8 cellular contexts compared by ENCODE assay signal in the genomic region with DNA sequence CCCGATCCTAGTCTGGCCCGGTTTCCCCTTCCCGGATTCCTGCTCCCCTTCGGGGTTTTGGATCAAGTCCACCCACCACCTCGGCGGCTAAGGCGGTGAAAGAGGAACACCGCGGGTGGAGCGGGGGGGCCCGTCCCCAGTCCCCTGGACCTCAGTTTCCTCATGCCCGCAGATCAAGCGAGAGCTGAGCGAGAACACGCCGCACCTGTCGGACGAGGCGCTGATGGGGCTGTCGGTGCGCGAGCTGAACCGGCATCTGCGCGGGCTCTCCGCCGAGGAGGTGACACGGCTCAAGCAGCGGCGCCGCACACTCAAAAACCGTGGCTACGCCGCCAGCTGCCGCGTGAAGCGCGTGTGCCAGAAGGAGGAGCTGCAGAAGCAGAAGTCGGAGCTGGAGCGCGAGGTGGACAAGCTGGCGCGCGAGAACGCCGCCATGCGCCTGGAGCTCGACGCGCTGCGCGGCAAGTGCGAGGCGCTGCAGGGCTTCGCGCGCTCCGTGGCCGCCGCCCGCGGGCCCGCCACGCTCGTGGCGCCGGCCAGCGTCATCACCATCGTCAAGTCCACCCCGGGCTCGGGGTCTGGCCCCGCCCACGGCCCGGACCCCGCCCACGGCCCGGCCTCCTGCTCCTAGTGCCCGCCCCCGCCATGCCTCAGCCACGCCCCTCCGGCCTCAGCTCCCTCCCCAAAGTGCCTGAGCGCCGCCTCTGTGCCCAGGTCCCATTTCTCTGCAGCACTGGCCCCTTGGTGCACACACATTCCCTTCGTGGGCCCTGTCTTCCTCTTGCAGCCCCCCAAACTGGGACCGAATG. TPM values are rescaled to one million over a fixed set of nuclear protein-coding genes. Genes with fewer than 3 reads are reported as not detected.
DNase-seq lines count a peak whose midpoint lies in the region; ATAC-seq and TF ChIP-seq lines count a peak whose summit lies in the region.

No MANE protein-coding gene starts in this region.

- H3K36me3 ChIP-seq in CD4-positive, CD25-positive, alpha-beta regulatory T cell (ENCODE audit: control insufficient read depth, insufficient read depth, low read length) = no peaks in the 10 kb centered on the region

- ATAC-seq in CD4-positive, CD25-positive, alpha-beta regulatory T cell (ENCODE audit: low read depth in 2 of 2) = peak; percentile 71 to 74
- peak; percentile 51 for ATAC-seq in HG03571 (IDR thresholded peaks at IDR 0.05; ENCODE audit: unreplicated experiment)
- ATAC-seq in activated CD8-positive, alpha-beta memory T cell treated with anti-CD3 and anti-CD28 coated beads, Interleukin-2, amount 10 ng/mL, durations not matched to agents 7 days and 5 days = peak; percentile 90
- peak; percentile 81 to 87 for ATAC-seq in natural killer cell treated with Interleukin-12 subunit alpha and Interleukin-12 subunit beta and Interleukin-15 and Interleukin-18, amount 100 ng/mL, for 72 hours
- no peak for ATAC-seq in GM19463 (IDR thresholded peaks at IDR 0.05; ENCODE audit: unreplicated experiment)

- H3K27me3 ChIP-seq in CD4-positive, CD25-positive, alpha-beta regulatory T cell (ENCODE audit: control insufficient read depth, insufficient read depth, low read length) = no peaks in the 10 kb centered on the region

- no peak for TF ChIP-seq POLR2A in erythroblast (IDR thresholded peaks at IDR 0.05; ENCODE audit: low read length)

- CTCF ChIA-PET in activated CD8-positive, alpha-beta memory T cell treated with anti-CD3 and anti-CD28 coated beads, Interleukin-2, amount 10 ng/mL, durations not matched to agents 7 days and 5 days (lab: Charles Lee) = interaction anchor here (1.0 to 1.6 kb wide), 6 partner anchors 11 to 162 kb away, joined by 3 to 10 read pairs (median 4); partner anchors contain the start of genes MAFF and PLA2G6

- no peaks in the 10 kb centered on the region for H3K27me3 Mint-ChIP-seq in CD4-positive, CD25-positive, alpha-beta regulatory T cell
- peaks cover 4% of the 10 kb centered on the region for H3K27me3 Mint-ChIP-seq in activated CD8-positive, alpha-beta memory T cell treated with anti-CD3 and anti-CD28 coated beads, Interleukin-2, amount 10 ng/mL, durations not matched to agents 7 days and 5 days
- no peaks in the 10 kb centered on the region for H3K27me3 Mint-ChIP-seq in natural killer cell treated with Interleukin-12 subunit alpha and Interleukin-12 subunit beta and Interleukin-15 and Interleukin-18, amount 100 ng/mL, for 72 hours

- H3K36me3 Mint-ChIP-seq in CD4-positive, CD25-positive, alpha-beta regulatory T cell = peaks cover 4% of the 10 kb centered on the region
- peaks cover 4% of the 10 kb centered on the region for H3K36me3 Mint-ChIP-seq in activated CD8-positive, alpha-beta memory T cell treated with anti-CD3 and anti-CD28 coated beads, Interleukin-2, amount 10 ng/mL, durations not matched to agents 7 days and 5 days
- H3K36me3 Mint-ChIP-seq in natural killer cell treated with Interleukin-12 subunit alpha and Interleukin-12 subunit beta and Interleukin-15 and Interleukin-18, amount 100 ng/mL, for 72 hours = no peaks in the 10 kb centered on the region

- no peak overlapping the region for H3K4me3 ChIP-seq in CD4-positive, CD25-positive, alpha-beta regulatory T cell (ENCODE audit: low read depth, low read length)

- DNase-seq in CD4-positive, CD25-positive, alpha-beta regulatory T cell = peak; percentile 64 to 73 (median 71)
- DNase-seq in activated CD8-positive, alpha-beta memory T cell treated with anti-CD3 and anti-CD28 coated beads, Interleukin-2, amount 10 ng/mL, durations not matched to agents 7 days and 5 days = peak; percentile 78
- DNase-seq in erythroblast (lab: John Stamatoyannopoulos, UW) = peak; percentile 79 to 89
- DNase-seq in natural killer cell treated with Interleukin-12 subunit alpha and Interleukin-12 subunit beta and Interleukin-15 and Interleukin-18, amount 100 ng/mL, for 72 hours (ENCODE audit: low spot score) = no peak
- peak in 32 of 49 donors; percentile 17 to 82 (median 53) for DNase-seq in substantia nigra (lab: John Stamatoyannopoulos, UW)
- DNase-seq in NCI-H2227 (lab: John Stamatoyannopoulos, UW; ENCODE audit: unreplicated experiment) = no peak

- H3K9me3 Mint-ChIP-seq in CD4-positive, CD25-positive, alpha-beta regulatory T cell = no peaks in the 10 kb centered on the region
- no peaks in the 10 kb centered on the region for H3K9me3 Mint-ChIP-seq in activated CD8-positive, alpha-beta memory T cell treated with anti-CD3 and anti-CD28 coated beads, Interleukin-2, amount 10 ng/mL, durations not matched to agents 7 days and 5 days (ENCODE audit: low read depth)
- H3K9me3 Mint-ChIP-seq in natural killer cell treated with Interleukin-12 subunit alpha and Interleukin-12 subunit beta and Interleukin-15 and Interleukin-18, amount 100 ng/mL, for 72 hours = no peaks in the 10 kb centered on the region

- peak overlapping the region in 3 of 4 donors; percentile 39 to 80 (median 73) for H3K4me3 Mint-ChIP-seq in CD4-positive, CD25-positive, alpha-beta regulatory T cell
- peak overlapping the region; percentile 36 for H3K4me3 Mint-ChIP-seq in activated CD8-positive, alpha-beta memory T cell treated with anti-CD3 and anti-CD28 coated beads, Interleukin-2, amount 10 ng/mL, durations not matched to agents 7 days and 5 days
- peak overlapping the region; percentile 25 for H3K4me3 Mint-ChIP-seq in natural killer cell treated with Interleukin-12 subunit alpha and Interleukin-12 subunit beta and Interleukin-15 and Interleukin-18, amount 100 ng/mL, for 72 hours

- H3K9me3 ChIP-seq in CD4-positive, CD25-positive, alpha-beta regulatory T cell (ENCODE audit: control insufficient read depth in 2 of 2, low read length in 2 of 2) = no peaks in the 10 kb centered on the region

- H3K4me1 Mint-ChIP-seq in CD4-positive, CD25-positive, alpha-beta regulatory T cell = peaks cover 0 to 34% (median 8%) of the 10 kb centered on the region in 4 donors
- H3K4me1 Mint-ChIP-seq in activated CD8-positive, alpha-beta memory T cell treated with anti-CD3 and anti-CD28 coated beads, Interleukin-2, amount 10 ng/mL, durations not matched to agents 7 days and 5 days = peaks cover 24% of the 10 kb centered on the region
- peaks cover 20 to 46% of the 10 kb centered on the region in 2 donors for H3K4me1 Mint-ChIP-seq in natural killer cell treated with Interleukin-12 subunit alpha and Interleukin-12 subunit beta and Interleukin-15 and Interleukin-18, amount 100 ng/mL, for 72 hours (ENCODE audit: low read depth in 2 of 2)

- H3K27ac ChIP-seq in CD4-positive, CD25-positive, alpha-beta regulatory T cell (ENCODE audit: insufficient read depth, low read length, poor library complexity, severe bottlenecking) = no peak overlapping the region
- H3K27ac ChIP-seq in substantia nigra (ENCODE audit: low read depth, low read length, poor library complexity, severe bottlenecking) = peak overlapping the region; percentile 42

- H3K27ac Mint-ChIP-seq in CD4-positive, CD25-positive, alpha-beta regulatory T cell = peak overlapping the region in 1 of 3 donors; percentile 31
- H3K27ac Mint-ChIP-seq in activated CD8-positive, alpha-beta memory T cell treated with anti-CD3 and anti-CD28 coated beads, Interleukin-2, amount 10 ng/mL, durations not matched to agents 7 days and 5 days = no peak overlapping the region
- H3K27ac Mint-ChIP-seq in natural killer cell treated with Interleukin-12 subunit alpha and Interleukin-12 subunit beta and Interleukin-15 and Interleukin-18, amount 100 ng/mL, for 72 hours = peak overlapping the region in 1 of 2 donors; percentile 68

- peaks cover 20% of the 10 kb centered on the region for H3K4me1 ChIP-seq in CD4-positive, CD25-positive, alpha-beta regulatory T cell (ENCODE audit: control insufficient read depth, insufficient read depth, low read length, poor library complexity, severe bottlenecking)

RNA-seq across cellular contexts. Expression of gene MAFF, which starts 12.7 kb away (rescaled TPM):
- 39.4 TPM for total RNA-seq in CD4-positive, CD25-positive, alpha-beta regulatory T cell
- 1 to 10 TPM; 1.4 to 2.4 (median 2.0) TPM for polyA plus RNA-seq in CD4-positive, CD25-positive, alpha-beta regulatory T cell
- total RNA-seq in activated CD8-positive, alpha-beta memory T cell treated with anti-CD3 and anti-CD28 coated beads, Interleukin-2, amount 10 ng/mL, durations not matched to agents 7 days and 5 days = 1 to 10 TPM; 6.6 to 7.8 TPM
- 10 to 100 TPM; 19.7 to 43.0 TPM for total RNA-seq in natural killer cell treated with Interleukin-12 subunit alpha and Interleukin-12 subunit beta and Interleukin-15 and Interleukin-18, amount 100 ng/mL, for 72 hours

RNA-seq across cellular contexts. Expression of gene PLA2G6, which starts 32.8 kb away (rescaled TPM):
- 137 TPM for total RNA-seq in CD4-positive, CD25-positive, alpha-beta regulatory T cell
- polyA plus RNA-seq in CD4-positive, CD25-positive, alpha-beta regulatory T cell = 1 to 10 TPM; 2.6 to 6.9 (median 5.4) TPM
- 10 to 100 TPM; 41.1 to 71.4 TPM for total RNA-seq in activated CD8-positive, alpha-beta memory T cell treated with anti-CD3 and anti-CD28 coated beads, Interleukin-2, amount 10 ng/mL, durations not matched to agents 7 days and 5 days
- total RNA-seq in natural killer cell treated with Interleukin-12 subunit alpha and Interleukin-12 subunit beta and Interleukin-15 and Interleukin-18, amount 100 ng/mL, for 72 hours = 10 to 100 TPM; 24.5 to 40.1 TPM

RNA-seq across cellular contexts. Expression of gene TMEM184B, which starts 58.4 kb away (rescaled TPM):
- 31.3 TPM for total RNA-seq in CD4-positive, CD25-positive, alpha-beta regulatory T cell
- 1 to 10 TPM; 7.2 to 8.2 (median 7.7) TPM for polyA plus RNA-seq in CD4-positive, CD25-positive, alpha-beta regulatory T cell
- total RNA-seq in activated CD8-positive, alpha-beta memory T cell treated with anti-CD3 and anti-CD28 coated beads, Interleukin-2, amount 10 ng/mL, durations not matched to agents 7 days and 5 days = 10 to 100 TPM; 29.8 to 35.5 TPM
- total RNA-seq in natural killer cell treated with Interleukin-12 subunit alpha and Interleukin-12 subunit beta and Interleukin-15 and Interleukin-18, amount 100 ng/mL, for 72 hours = 10 to 100 TPM; 59.4 to 59.8 TPM

Comparison
In these comparisons a context has a peak if more than half of its experiments do, and no peak if none do; other contexts are left out.
1. DNase-seq: peak in CD4-positive, CD25-positive, alpha-beta regulatory T cell (3 of 3), activated CD8-positive, alpha-beta memory T cell treated with anti-CD3 and anti-CD28 coated beads, Interleukin-2, amount 10 ng/mL, durations not matched to agents 7 days and 5 days (single experiment), erythroblast (2 of 2) and substantia nigra (32 of 49); none in natural killer cell treated with Interleukin-12 subunit alpha and Interleukin-12 subunit beta and Interleukin-15 and Interleukin-18, amount 100 ng/mL, for 72 hours (single experiment) and NCI-H2227 (single experiment).
2. Peak in every context shown above with its lines, with median percentiles within 50 percentile points of each other: H3K4me3 Mint-ChIP-seq.